ENCODE assay signal across 1 cellular context in the genomic region with DNA sequence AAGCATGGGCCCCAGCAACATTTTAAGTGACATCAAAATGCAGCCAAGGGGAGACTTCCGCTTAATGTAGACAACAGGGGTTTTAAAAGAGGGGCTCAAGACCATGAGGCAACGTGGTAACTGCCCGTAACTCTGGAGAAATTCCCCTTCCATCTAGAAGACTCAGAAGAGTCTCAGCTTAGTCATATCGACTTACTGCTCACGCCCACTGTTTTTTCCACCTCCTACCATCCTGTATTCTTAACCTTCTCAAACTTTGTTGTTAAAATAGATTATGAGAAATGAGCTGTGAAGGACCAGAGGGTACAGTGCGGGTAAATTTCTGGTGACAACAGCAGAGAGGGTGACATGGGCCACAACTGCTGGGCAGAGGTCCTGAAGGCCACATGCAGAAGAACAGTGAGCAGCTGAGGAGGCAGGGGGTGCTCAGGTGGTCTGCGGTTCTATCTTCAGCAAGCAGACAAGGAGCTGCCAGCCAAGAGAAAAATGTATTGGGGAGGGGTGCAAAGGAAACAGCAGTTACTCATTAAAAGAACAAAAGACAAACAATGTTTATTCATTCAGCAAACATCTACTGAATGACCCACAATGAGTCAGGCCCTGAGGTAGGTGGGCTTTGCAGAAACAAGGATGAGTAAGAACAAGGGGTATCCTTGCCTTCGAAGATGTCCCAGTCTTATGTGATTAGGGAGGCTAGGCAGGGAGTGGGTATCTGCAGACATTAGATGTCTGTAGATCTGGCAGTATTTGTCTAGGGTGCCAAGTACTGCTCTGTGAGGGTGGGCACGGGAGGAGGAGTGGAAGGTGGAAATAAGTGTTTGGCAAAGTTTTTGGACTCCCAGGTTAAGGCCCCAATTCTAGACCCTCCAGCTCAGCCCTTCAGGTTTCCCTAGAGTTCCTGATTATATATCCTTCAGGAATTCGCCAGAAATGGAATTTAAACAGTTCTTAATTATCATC.
TF ChIP-seq lines count a peak whose summit lies in the region.

No MANE protein-coding gene starts in this region.

TF ChIP-seq in HepG2, 621 proteins besides CTCF, POLR2A, EP300 and RAD21 (continued from another document):
- TF ChIP-seq, protein P1, sequence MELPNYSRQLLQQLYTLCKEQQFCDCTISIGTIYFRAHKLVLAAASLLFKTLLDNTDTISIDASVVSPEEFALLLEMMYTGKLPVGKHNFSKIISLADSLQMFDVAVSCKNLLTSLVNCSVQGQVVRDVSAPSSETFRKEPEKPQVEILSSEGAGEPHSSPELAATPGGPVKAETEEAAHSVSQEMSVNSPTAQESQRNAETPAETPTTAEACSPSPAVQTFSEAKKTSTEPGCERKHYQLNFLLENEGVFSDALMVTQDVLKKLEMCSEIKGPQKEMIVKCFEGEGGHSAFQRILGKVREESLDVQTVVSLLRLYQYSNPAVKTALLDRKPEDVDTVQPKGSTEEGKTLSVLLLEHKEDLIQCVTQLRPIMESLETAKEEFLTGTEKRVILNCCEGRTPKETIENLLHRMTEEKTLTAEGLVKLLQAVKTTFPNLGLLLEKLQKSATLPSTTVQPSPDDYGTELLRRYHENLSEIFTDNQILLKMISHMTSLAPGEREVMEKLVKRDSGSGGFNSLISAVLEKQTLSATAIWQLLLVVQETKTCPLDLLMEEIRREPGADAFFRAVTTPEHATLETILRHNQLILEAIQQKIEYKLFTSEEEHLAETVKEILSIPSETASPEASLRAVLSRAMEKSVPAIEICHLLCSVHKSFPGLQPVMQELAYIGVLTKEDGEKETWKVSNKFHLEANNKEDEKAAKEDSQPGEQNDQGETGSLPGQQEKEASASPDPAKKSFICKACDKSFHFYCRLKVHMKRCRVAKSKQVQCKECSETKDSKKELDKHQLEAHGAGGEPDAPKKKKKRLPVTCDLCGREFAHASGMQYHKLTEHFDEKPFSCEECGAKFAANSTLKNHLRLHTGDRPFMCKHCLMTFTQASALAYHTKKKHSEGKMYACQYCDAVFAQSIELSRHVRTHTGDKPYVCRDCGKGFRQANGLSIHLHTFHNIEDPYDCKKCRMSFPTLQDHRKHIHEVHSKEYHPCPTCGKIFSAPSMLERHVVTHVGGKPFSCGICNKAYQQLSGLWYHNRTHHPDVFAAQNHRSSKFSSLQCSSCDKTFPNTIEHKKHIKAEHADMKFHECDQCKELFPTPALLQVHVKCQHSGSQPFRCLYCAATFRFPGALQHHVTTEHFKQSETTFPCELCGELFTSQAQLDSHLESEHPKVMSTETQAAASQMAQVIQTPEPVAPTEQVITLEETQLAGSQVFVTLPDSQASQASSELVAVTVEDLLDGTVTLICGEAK (IDR thresholded peaks at IDR 0.05), result no peak
- TF ChIP-seq, protein P1 (CRISPR knock-in tag; IDR thresholded peaks at IDR 0.05), result no peak
- no peak for TF ChIP-seq NR2F2 (IDR thresholded peaks at IDR 0.05; ENCODE audit: borderline replicate concordance, low read depth)
- TF ChIP-seq ZBTB8A (CRISPR knock-in tag; IDR thresholded peaks at IDR 0.05; ENCODE audit: borderline replicate concordance, low read depth), result no peak
- no peak for TF ChIP-seq IRX3 (CRISPR knock-in tag; IDR thresholded peaks at IDR 0.05; ENCODE audit: borderline replicate concordance, low read depth)
